25 cellular contexts compared by ENCODE assay signal in the genomic region with DNA sequence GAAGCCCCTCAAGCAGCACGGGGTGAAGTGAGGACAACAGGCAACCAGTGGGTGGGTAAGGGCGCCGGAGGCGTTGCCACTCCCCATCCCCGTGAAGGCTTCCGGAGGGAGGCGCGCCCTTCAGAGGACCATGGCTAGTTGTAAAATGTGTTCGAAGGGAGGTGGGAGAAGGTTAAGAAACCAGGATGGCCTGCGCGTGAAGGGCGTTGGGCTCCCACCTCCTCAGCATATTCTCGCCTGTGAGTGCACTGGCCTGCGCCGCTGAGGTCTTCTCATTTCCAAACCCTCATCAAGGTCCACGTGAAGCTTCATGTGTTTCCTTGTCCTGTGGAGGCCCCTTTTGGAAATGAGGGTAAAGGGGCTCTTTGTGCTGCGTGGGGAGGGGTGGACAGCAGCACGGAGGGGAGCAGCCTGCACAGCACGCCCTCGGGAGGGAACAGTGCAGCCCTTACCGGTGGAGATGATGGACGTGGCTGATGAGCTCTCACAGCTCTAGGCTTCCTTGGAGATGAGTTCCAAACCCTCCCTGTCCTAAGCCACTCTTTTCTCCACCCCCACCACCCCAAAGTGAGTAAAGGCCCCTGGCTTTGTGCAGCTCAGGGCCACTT. TPM values are rescaled to one million over a fixed set of nuclear protein-coding genes. Genes with fewer than 3 reads are reported as not detected.
A peak's percentile ranks its signal among the peaks of the same experiment; 100 is the strongest.
DNase-seq lines count a peak whose midpoint lies in the region; ATAC-seq and TF ChIP-seq lines count a peak whose summit lies in the region.
"Had no signal": no experiment of that assay in that cellular context is flagged by ENCODE, and none has a peak within 500 bp of the region (broad histone marks: within the 10 kb centered on the region; RNA-seq: fewer than 3 reads in every experiment).

No MANE protein-coding gene starts in this region.

- H3K27me3 ChIP-seq in right atrium auricular region: no peaks in the 10 kb centered on the region
- H3K27me3 ChIP-seq in lung (ENCODE audit: control insufficient read depth, insufficient read depth): no peaks in the 10 kb centered on the region
- no peaks in the 10 kb centered on the region for H3K27me3 ChIP-seq in tibial artery
- H3K27me3 ChIP-seq in stomach: no peaks in the 10 kb centered on the region

- H3K27ac ChIP-seq in right atrium auricular region (no peak overlapping the region), lung (ENCODE audit: low read depth in 1 of 2, low read length in 1 of 2) (no peak overlapping the region), tibial artery (no peak overlapping the region), stomach (no peak overlapping the region)
- H3K27ac ChIP-seq: A549, HL-60, RWPE1 had no signal

- H3K36me3 ChIP-seq in right atrium auricular region: no peaks in the 10 kb centered on the region
- H3K36me3 ChIP-seq in lung (ENCODE audit: control insufficient read depth in 2 of 2, insufficient read depth in 2 of 2, low read length in 2 of 2): no peaks in the 10 kb centered on the region
- H3K36me3 ChIP-seq in tibial artery: peaks cover 0 to 7% (median 6%) of the 10 kb centered on the region in 3 donors
- H3K36me3 ChIP-seq in stomach: no peaks in the 10 kb centered on the region

- intact Hi-C loops in left ventricle myocardium superior (cut with micrococcal nuclease) (no loop called here), tibial artery (cut with DNase I; ENCODE audit: low total_unique reads) (no loop called here), stomach (cut with DNase I; ENCODE audit: low total_unique reads) (no loop called here)

- TF ChIP-seq POLR2A in stomach (IDR thresholded peaks at IDR 0.05): no peak

- H3K9me3 ChIP-seq in right atrium auricular region (no peaks in the 10 kb centered on the region), lung (ENCODE audit: control insufficient read depth in 2 of 2, insufficient read depth in 1 of 2, low read length in 1 of 2) (no peaks in the 10 kb centered on the region), tibial artery (no peaks in the 10 kb centered on the region), stomach (no peaks in the 10 kb centered on the region)
- H3K9me3 ChIP-seq: A549, SK-N-SH had no signal

- TF ChIP-seq CTCF in right atrium auricular region (IDR thresholded peaks at IDR 0.05): no peak
- no peak for TF ChIP-seq CTCF in lung (IDR thresholded peaks at IDR 0.05; ENCODE audit: control extremely low read depth, extremely low read depth)
- TF ChIP-seq CTCF in tibial artery (IDR thresholded peaks at IDR 0.05): no peak
- TF ChIP-seq CTCF in stomach (IDR thresholded peaks at IDR 0.05): no peak

- DNase-seq in right atrium auricular region (ENCODE audit: low spot score) (peak; percentile 23), left ventricle myocardium superior (no peak), lung (ENCODE audit: low spot score) (peak; percentile 6), tibial artery (peak; percentile 8 to 53), NCI-H2196 (lab: John Stamatoyannopoulos, UW; ENCODE audit: unreplicated experiment) (no peak), stomach (no peak), NOMO-1 (lab: John Stamatoyannopoulos, UW; ENCODE audit: unreplicated experiment in 2 of 2) (no peak)
- DNase-seq: CD4-positive, alpha-beta T cell; COR-L47; DND-41; GOT3; KG1; NCI-H1092; NCI-H1436; NCI-H187 treated with DMSO at 0.1 percent for 48 hours; NCI-H2107; NCI-H2227 treated with DMSO at 0.1 percent for 48 hours; NCI-H510A; SHP77 treated with DMSO at 0.1 percent for 48 hours; SK-N-SH had no signal

- WGBS in lung, 2 donors: 89 to 90% methylated on average over 22 of the region's 22 CpGs
- WGBS in stomach, 5 donors: 87 to 90% (median 89%) methylated on average over 19 to 22 of the region's 22 CpGs

- ATAC-seq in left ventricle myocardium superior (no peak), lung (ENCODE audit: insufficient read depth, low FRiP score) (no peak)
- ATAC-seq: HCT116 had no signal

- H3K4me3 ChIP-seq in right atrium auricular region (no peak overlapping the region), lung (no peak overlapping the region), tibial artery (no peak overlapping the region), stomach (no peak overlapping the region)
- H3K4me3 ChIP-seq: A549 had no signal

- H3K4me1 ChIP-seq in right atrium auricular region (no peaks in the 10 kb centered on the region), lung (ENCODE audit: control insufficient read depth in 2 of 2, insufficient read depth in 2 of 2, low read length in 2 of 2) (no peaks in the 10 kb centered on the region), tibial artery (no peaks in the 10 kb centered on the region), stomach (no peaks in the 10 kb centered on the region)
- H3K4me1 ChIP-seq: A549 had no signal

- TF ChIP-seq EP300 in stomach (IDR thresholded peaks at IDR 0.05): no peak

RNA-seq across cellular contexts. Expression of a gene that starts 8.5 kb away (rescaled TPM):
- total RNA-seq in right atrium auricular region (not detected), left ventricle myocardium superior (0.32 TPM), lung (under 1 TPM in 1 of 2 donors, not detected in 1; 0.25 TPM), stomach (not detected)
- polyA plus RNA-seq in lung (under 1 TPM; 0.19 to 0.79 TPM), stomach (1 to 10 TPM in 1 of 3 donors, under 1 TPM in 1, not detected in 1; 0.87 to 2.2 TPM)
- total RNA-seq: HT-29 had no signal

Comparison
In these comparisons a context has a peak if more than half of its experiments do, and no peak if none do; other contexts are left out.
1. DNase-seq: peak in right atrium auricular region (single experiment), lung (single experiment) and tibial artery (2 of 2); none in left ventricle myocardium superior (single experiment), NCI-H2196 (single experiment), stomach (single experiment) and NOMO-1 (0 of 2).